ENCODE assay signal across 16 cellular contexts in genomic region chr2:42223822-42224268, GRCh38. TPM values are rescaled to one million over a fixed set of nuclear protein-coding genes. Genes with fewer than 3 reads are reported as not detected.
DNase-seq lines count a peak whose midpoint lies in the region; ATAC-seq, FAIRE-seq and TF ChIP-seq lines count a peak whose summit lies in the region.
"Had no signal": no experiment of that assay in that cellular context is flagged by ENCODE, and none has a peak within 500 bp of the region (broad histone marks: within the 10 kb centered on the region; RNA-seq: fewer than 3 reads in every experiment).

No MANE protein-coding gene starts in this region.

- 43% methylated on average over 2 of the region's 2 CpGs for WGBS in A549 (ENCODE audit: missing lambda C conversion rate)
- 80% methylated on average over 2 of the region's 2 CpGs for WGBS in hepatocyte (ENCODE audit: low lambda C conversion rate, missing lambda C conversion rate)

- no peak overlapping the region for H2AFZ ChIP-seq in hepatocyte

- TF ChIP-seq EP300 in A549 (IDR thresholded peaks at IDR 0.05): no peak

- no peak for TF ChIP-seq POLR2A in A549 (IDR thresholded peaks at IDR 0.05; ENCODE audit: low read length)

- no peak for FAIRE-seq in A549 (lab: Jason Lieb, UNC)
- FAIRE-seq: G401.6 had no signal

- H3K4me1 ChIP-seq in A549 (peaks cover 49% of the 10 kb centered on the region), hepatocyte (ENCODE audit: insufficient read depth) (peaks cover 14% of the 10 kb centered on the region)
- H3K4me1 ChIP-seq: BLaER1 had no signal

- H3K36me3 Mint-ChIP-seq in activated T-helper 17 cell treated with anti-CD3 and anti-CD28 coated beads, Interleukin-2, amount 50 U/mL, for 72 hours (ENCODE audit: low read depth): peaks cover 38% of the 10 kb centered on the region

- H3K27ac Mint-ChIP-seq in activated T-helper 17 cell treated with anti-CD3 and anti-CD28 coated beads, Interleukin-2, amount 50 U/mL, for 72 hours: peak overlapping the region; percentile 9
- H3K27ac Mint-ChIP-seq: activated T-helper 2 cell treated with anti-CD3 and anti-CD28 coated beads, Interferon-gamma antibody, Interleukin-2, Interleukin-4, amounts not matched to agents 10 μg/mL and 5 μg/mL and 100 μg/mL, durations not matched to agents 14 hours and 24 hours and 36 hours had no signal

- no peaks in the 10 kb centered on the region for H3K9me2 ChIP-seq in hepatocyte (replicated peaks; ENCODE audit: insufficient read depth)

- ATAC-seq in A549 (peak in 1 of 2 experiments; percentile 25; a peak in 3 of 6 replicates), GM18520 (IDR thresholded peaks at IDR 0.05; ENCODE audit: unreplicated experiment) (peak; percentile 42), left cardiac atrium (no peak)
- peak; percentile 58 for ATAC-seq in activated T-helper 17 cell treated with anti-CD3 and anti-CD28 coated beads, Interleukin-2, amount 50 U/mL, for 72 hours (replicated peaks)
- ATAC-seq: stimulated activated naive CD8-positive, alpha-beta T cell treated with anti-CD3 and anti-CD28 coated beads, Interleukin-15, Interleukin-2, amounts not matched to agents 100 U/mL and 50 U/mL, for 24 hours had no signal

- POLR2A ChIA-PET in A549 (lab: Yijun Ruan, JAX): no interaction called here

- H3K27ac ChIP-seq in A549 (peak overlapping the region; percentile 34 to 56; a peak in 5 of 6 replicates), hepatocyte (peak overlapping the region; percentile 17)
- H3K27ac ChIP-seq: BLaER1, esophagus squamous epithelium had no signal

- intact Hi-C loops in left cardiac atrium (cut with DNase I): loop anchor here in 1 of 2 donors (10.0 kb wide), 1 partner anchor 369 kb away; no protein-coding TSS in a partner anchor

- H3K9me3 ChIP-seq in A549 (no peaks in the 10 kb centered on the region), hepatocyte (ENCODE audit: low read depth) (no peaks in the 10 kb centered on the region)
- H3K9me3 ChIP-seq: BLaER1, esophagus squamous epithelium had no signal

- H3K4me1 Mint-ChIP-seq in activated T-helper 17 cell treated with anti-CD3 and anti-CD28 coated beads, Interleukin-2, amount 50 U/mL, for 72 hours: peaks cover 44% of the 10 kb centered on the region

- H3K4me3 ChIP-seq in A549 (no peak overlapping the region), hepatocyte (no peak overlapping the region)
- H3K4me3 ChIP-seq: BLaER1, esophagus squamous epithelium had no signal

- no peak for TF ChIP-seq RAD21 in A549 (conservative IDR thresholded peaks at IDR 0.05 in 1 of 2, IDR thresholded peaks at IDR 0.05 in 1 of 2)

- H3K4me2 ChIP-seq in A549 (peak overlapping the region; percentile 52), hepatocyte (no peak overlapping the region)
- H3K4me2 ChIP-seq: BLaER1 had no signal

- no peaks in the 10 kb centered on the region for H3K9me3 Mint-ChIP-seq in activated T-helper 17 cell treated with anti-CD3 and anti-CD28 coated beads, Interleukin-2, amount 50 U/mL, for 72 hours
- H3K9me3 Mint-ChIP-seq: activated T-helper 2 cell treated with anti-CD3 and anti-CD28 coated beads, Interferon-gamma antibody, Interleukin-2, Interleukin-4, amounts not matched to agents 10 μg/mL and 5 μg/mL and 100 μg/mL, durations not matched to agents 14 hours and 24 hours and 36 hours had no signal

- peak overlapping the region; percentile 55 for H3K4me3 Mint-ChIP-seq in activated T-helper 17 cell treated with anti-CD3 and anti-CD28 coated beads, Interleukin-2, amount 50 U/mL, for 72 hours

- H3K27me3 Mint-ChIP-seq in activated T-helper 17 cell treated with anti-CD3 and anti-CD28 coated beads, Interleukin-2, amount 50 U/mL, for 72 hours: no peaks in the 10 kb centered on the region

- no peaks in the 10 kb centered on the region for H3K27me3 ChIP-seq in hepatocyte
- H3K27me3 ChIP-seq: BLaER1, esophagus squamous epithelium had no signal

- no peak for TF ChIP-seq CTCF in A549 (IDR thresholded peaks at IDR 0.05)
- TF ChIP-seq CTCF in hepatocyte (IDR thresholded peaks at IDR 0.05; ENCODE audit: poor library complexity): no peak

- peaks cover 93% of the 10 kb centered on the region for H3K79me2 ChIP-seq in hepatocyte

- no peak for DNase-seq in A549 (ENCODE audit: low read depth in 1 of 2, low spot score in 1 of 2)
- no peak for DNase-seq in hepatocyte (ENCODE audit: low spot score)
- DNase-seq in left cardiac atrium: no peak
- DNase-seq in NCI-H524 (lab: John Stamatoyannopoulos, UW): no peak
- no peak for DNase-seq in NCI-H1930 (lab: John Stamatoyannopoulos, UW)
- DNase-seq in activated gamma-delta T cell (lab: John Stamatoyannopoulos, UW): no peak
- DNase-seq: cerebellar nuclear complex; esophagus squamous epithelium; Karpas-422; stimulated activated CD4-positive, alpha-beta T cell treated with anti-CD3 and anti-CD28 coated beads, Interleukin-4, amount 100 ng/mL, for 1 hour; stimulated activated naive CD8-positive, alpha-beta T cell treated with anti-CD3 and anti-CD28 coated beads, Interleukin-15, Interleukin-2, amounts not matched to agents 100 U/mL and 50 U/mL, for 24 hours had no signal

- H3K36me3 ChIP-seq in hepatocyte (replicated peaks; ENCODE audit: insufficient read depth, low read depth): no peaks in the 10 kb centered on the region
- H3K36me3 ChIP-seq: esophagus squamous epithelium had no signal

- CTCF ChIA-PET in A549 (lab: Yijun Ruan, JAX): interaction anchor here (0.7 to 1.5 kb wide), 2 partner anchors 16 to 17 kb away, joined by 3 to 4 read pairs; no protein-coding TSS in a partner anchor

- no peaks in the 10 kb centered on the region for H4K20me1 ChIP-seq in hepatocyte (ENCODE audit: insufficient read depth, poor library complexity, severe bottlenecking)
- H4K20me1 ChIP-seq: BLaER1 had no signal

TF ChIP-seq in A549, 52 proteins besides CTCF, POLR2A, EP300 and RAD21:
- no peak for TF ChIP-seq HOXA7 (CRISPR knock-in tag; IDR thresholded peaks at IDR 0.05)
- TF ChIP-seq PBX3 (IDR thresholded peaks at IDR 0.05): no peak
- TF ChIP-seq PHF8 (IDR thresholded peaks at IDR 0.05; ENCODE audit: borderline replicate concordance, low read depth): no peak
- no peak for TF ChIP-seq FOXS1 (CRISPR knock-in tag; IDR thresholded peaks at IDR 0.05)
- TF ChIP-seq CEBPB (IDR thresholded peaks at IDR 0.05): no peak
- no peak for TF ChIP-seq NPAS2 (CRISPR knock-in tag; IDR thresholded peaks at IDR 0.05; ENCODE audit: borderline replicate concordance)
- no peak for TF ChIP-seq FOSB (CRISPR knock-in tag; IDR thresholded peaks at IDR 0.05)
- no peak for TF ChIP-seq RARB (CRISPR knock-in tag; IDR thresholded peaks at IDR 0.05)
- TF ChIP-seq MAX (IDR thresholded peaks at IDR 0.05): no peak
- TF ChIP-seq ATOH8 (CRISPR knock-in tag; IDR thresholded peaks at IDR 0.05; ENCODE audit: low read depth): no peak
- no peak for TF ChIP-seq HOXB5 (CRISPR knock-in tag; IDR thresholded peaks at IDR 0.05)
- TF ChIP-seq HMGXB4 (CRISPR knock-in tag; IDR thresholded peaks at IDR 0.05; ENCODE audit: borderline replicate concordance): no peak
- TF ChIP-seq HDAC2 (IDR thresholded peaks at IDR 0.05): no peak
- TF ChIP-seq CBX8 (IDR thresholded peaks at IDR 0.05): no peak
- no peak for TF ChIP-seq MAFK (IDR thresholded peaks at IDR 0.05; ENCODE audit: partially characterized antibody)
- no peak for TF ChIP-seq HEYL (CRISPR knock-in tag; IDR thresholded peaks at IDR 0.05)
- TF ChIP-seq RNF2 (IDR thresholded peaks at IDR 0.05; ENCODE audit: borderline replicate concordance, low read depth): no peak
- no peak for TF ChIP-seq ZFP36 (IDR thresholded peaks at IDR 0.05; ENCODE audit: borderline replicate concordance, partially characterized antibody)

RNA-seq across cellular contexts. Expression of gene EML4, which starts 54.7 kb away (rescaled TPM):
- polyA plus RNA-seq in A549 (2011; rRNA removed): 115 and 130 TPM in 2 replicates
- polyA plus RNA-seq in A549 (2012; cell fraction: cytosol; rRNA removed): 23.2 and 24.9 TPM in 2 replicates
- 20.9 and 29.1 TPM in 2 replicates for polyA plus RNA-seq in A549 (2012; cell fraction: nucleus; rRNA removed)
- polyA plus RNA-seq in A549 (2017; fragmentation: RNase III; extraction: RNeasy Plus Mini Kit Qiagen cat#74134 plus additional on column Dnase treatment): 34.6 to 39.0 TPM (median 36.3 TPM) in 3 replicates
- 88.9 and 93.5 TPM in 2 replicates for polyA minus RNA-seq in A549 (2011; rRNA and poly(A)+ RNA removed)
- 10 to 100 TPM; 69.9 to 93.7 TPM for total RNA-seq in activated T-helper 17 cell treated with anti-CD3 and anti-CD28 coated beads, Interleukin-2, amount 50 U/mL, for 72 hours
- total RNA-seq in hepatocyte: 86.8 and 86.9 TPM in 2 replicates
- polyA plus RNA-seq in hepatocyte: 49.9 and 55.2 TPM in 2 replicates
- 10 to 100 TPM in 1 of 2 donors, 1 to 10 TPM in 1; 8.5 to 12.4 TPM for total RNA-seq in left cardiac atrium

Comparison
In these comparisons a context has a peak if more than half of its experiments do, and no peak if none do; other contexts are left out.
1. ATAC-seq: peak in GM18520 (single experiment) and activated T-helper 17 cell treated with anti-CD3 and anti-CD28 coated beads, Interleukin-2, amount 50 U/mL, for 72 hours (single experiment); none in left cardiac atrium (0 of 2).